In genomic region chr14:68547305-68548193, GRCh38 we compare ENCODE assay signal across 8 cellular contexts.
A peak's percentile ranks its signal among the peaks of the same experiment; 100 is the strongest.
DNase-seq lines count a peak whose midpoint lies in the region; ATAC-seq and TF ChIP-seq lines count a peak whose summit lies in the region.

No MANE protein-coding gene starts in this region.

- dilution Hi-C loops in mammary epithelial cell (cut with HindIII; ENCODE audit: low sequenced_read_pairs), result no loop called here

- peaks cover 6% of the 10 kb centered on the region for H3K4me1 Mint-ChIP-seq in activated T-helper 2 cell treated with anti-CD3 and anti-CD28 coated beads, Interferon-gamma antibody, Interleukin-2, Interleukin-4, amounts not matched to agents 10 μg/mL and 5 μg/mL and 100 μg/mL, durations not matched to agents 14 hours and 24 hours and 36 hours (ENCODE audit: low read depth)

- DNase-seq in HS-27A (ENCODE audit: low read depth) (peak; percentile 85), mammary epithelial cell (peak; percentile 99), left lung (no peak), amygdala (lab: John Stamatoyannopoulos, UW) (no peak)
- DNase-seq in activated T-helper 2 cell treated with anti-CD3 and anti-CD28 coated beads, Interferon-gamma antibody, Interleukin-2, Interleukin-4, amounts not matched to agents 10 μg/mL and 5 μg/mL and 100 μg/mL, durations not matched to agents 14 hours and 24 hours and 36 hours (ENCODE audit: low spot score), result no peak
- no peak for DNase-seq in activated CD8-positive, alpha-beta memory T cell treated with anti-CD3 and anti-CD28 coated beads, Interleukin-2, amount 50 U/mL, for 48 hours

- H3K4me3 ChIP-seq in mammary epithelial cell (replicated peaks in 1 of 3; ENCODE audit: insufficient read depth in 1 of 3, low read depth in 2 of 3, low read length in 3 of 3) (peak overlapping the region in 1 of 3 experiments; percentile 5), left lung (no peak overlapping the region)

- H3K9me3 Mint-ChIP-seq in activated T-helper 2 cell treated with anti-CD3 and anti-CD28 coated beads, Interferon-gamma antibody, Interleukin-2, Interleukin-4, amounts not matched to agents 10 μg/mL and 5 μg/mL and 100 μg/mL, durations not matched to agents 14 hours and 24 hours and 36 hours, result no peaks in the 10 kb centered on the region

- H3K27me3 Mint-ChIP-seq in activated T-helper 2 cell treated with anti-CD3 and anti-CD28 coated beads, Interferon-gamma antibody, Interleukin-2, Interleukin-4, amounts not matched to agents 10 μg/mL and 5 μg/mL and 100 μg/mL, durations not matched to agents 14 hours and 24 hours and 36 hours (ENCODE audit: low read depth), result no peaks in the 10 kb centered on the region

- peaks cover 88% of the 10 kb centered on the region for H3K4me1 ChIP-seq in mammary epithelial cell (ENCODE audit: insufficient read depth, low read length)
- H3K4me1 ChIP-seq in left lung, result peaks cover 37 to 63% of the 10 kb centered on the region in 2 donors

- peak overlapping the region; percentile 93 for H3K9ac ChIP-seq in mammary epithelial cell (ENCODE audit: insufficient read depth, low read length)

- CTCF ChIA-PET in mammary epithelial cell (lab: Charles Lee; ENCODE audit: low non-redundant PET), result interaction anchor here (0.6 kb wide), 1 partner anchor 13 kb away, joined by 7 read pairs; no protein-coding TSS in a partner anchor

- no peaks in the 10 kb centered on the region for H3K36me3 ChIP-seq in mammary epithelial cell (ENCODE audit: insufficient read depth, low read length)
- H3K36me3 ChIP-seq in left lung, result no peaks in the 10 kb centered on the region

- H3K27ac Mint-ChIP-seq in activated T-helper 2 cell treated with anti-CD3 and anti-CD28 coated beads, Interferon-gamma antibody, Interleukin-2, Interleukin-4, amounts not matched to agents 10 μg/mL and 5 μg/mL and 100 μg/mL, durations not matched to agents 14 hours and 24 hours and 36 hours, result no peak overlapping the region

- no peaks in the 10 kb centered on the region for H3K36me3 Mint-ChIP-seq in activated T-helper 2 cell treated with anti-CD3 and anti-CD28 coated beads, Interferon-gamma antibody, Interleukin-2, Interleukin-4, amounts not matched to agents 10 μg/mL and 5 μg/mL and 100 μg/mL, durations not matched to agents 14 hours and 24 hours and 36 hours (ENCODE audit: low read depth)

- in situ Hi-C loops in mammary epithelial cell (cut with MboI; ENCODE audit: low sequenced_read_pairs in 2 of 2), result loop anchor here in 1 of 2 donors (25.0 kb wide), 2 partner anchors 240 to 610 kb away; partner anchors contain the start of gene ZFP36L1

- H4K20me1 ChIP-seq in mammary epithelial cell (ENCODE audit: insufficient read depth, low read length), result no peaks in the 10 kb centered on the region

- peak overlapping the region; percentile 67 for H3K4me2 ChIP-seq in mammary epithelial cell (ENCODE audit: insufficient read depth, low read depth, low read length)

- no peaks in the 10 kb centered on the region for H3K9me3 ChIP-seq in mammary epithelial cell (replicated peaks; ENCODE audit: insufficient read depth, low read length)
- no peaks in the 10 kb centered on the region for H3K9me3 ChIP-seq in left lung

- H2AFZ ChIP-seq in mammary epithelial cell (ENCODE audit: low read depth, low read length), result no peak overlapping the region

- WGBS in mammary epithelial cell (ENCODE audit: low coverage, missing lambda C conversion rate), result 2% methylated on average over 11 of the region's 12 CpGs

- no peak for TF ChIP-seq CTCF in mammary epithelial cell (conservative IDR thresholded peaks at IDR 0.05 in 1 of 2, IDR thresholded peaks at IDR 0.05 in 1 of 2; ENCODE audit: extremely low read depth in 1 of 2, insufficient read depth in 1 of 2, low read depth in 1 of 2, low read length in 2 of 2)
- TF ChIP-seq CTCF in left lung (IDR thresholded peaks at IDR 0.05), result no peak

- intact Hi-C loops in mammary epithelial cell (cut with micrococcal nuclease), result loop anchor here (1.0 to 5.0 kb wide), 12 partner anchors 26 to 405 kb away; no protein-coding TSS in a partner anchor
- intact Hi-C loops in left lung (cut with DNase I), result no loop called here
- intact Hi-C loops in activated T-helper 2 cell treated with anti-CD3 and anti-CD28 coated beads, Interferon-gamma antibody, Interleukin-2, Interleukin-4, amounts not matched to agents 10 μg/mL and 5 μg/mL and 100 μg/mL, durations not matched to agents 14 hours and 24 hours and 36 hours (cut with micrococcal nuclease), result no loop called here

- H3K79me2 ChIP-seq in mammary epithelial cell (ENCODE audit: insufficient read depth, low read length), result peaks cover 3% of the 10 kb centered on the region

- TSS peak; percentile 83 for BruUV-seq in mammary epithelial cell (replicated peaks; lab: Mats Ljungman, UMichigan)

- ATAC-seq in left lung (peak; percentile 61), HG02938 (IDR thresholded peaks at IDR 0.05; ENCODE audit: unreplicated experiment) (no peak)

- H3K27ac ChIP-seq in mammary epithelial cell (ENCODE audit: insufficient read depth, low read depth, low read length) (peak overlapping the region; percentile 98), left lung (peak overlapping the region; percentile 80 to 85), temporal lobe (ENCODE audit: low read depth, low read length) (peak overlapping the region; percentile 67)

- H3K27me3 ChIP-seq in mammary epithelial cell (ENCODE audit: insufficient read depth, low read length) (no peaks in the 10 kb centered on the region), left lung (no peaks in the 10 kb centered on the region)

- no peak overlapping the region for H3K4me3 Mint-ChIP-seq in activated T-helper 2 cell treated with anti-CD3 and anti-CD28 coated beads, Interferon-gamma antibody, Interleukin-2, Interleukin-4, amounts not matched to agents 10 μg/mL and 5 μg/mL and 100 μg/mL, durations not matched to agents 14 hours and 24 hours and 36 hours (ENCODE audit: low read depth)

Comparison
In these comparisons a context has a peak if more than half of its experiments do, and no peak if none do; other contexts are left out.
1. DNase-seq: peak in HS-27A (single experiment) and mammary epithelial cell (single experiment); none in left lung (0 of 2), activated T-helper 2 cell treated with anti-CD3 and anti-CD28 coated beads, Interferon-gamma antibody, Interleukin-2, Interleukin-4, amounts not matched to agents 10 μg/mL and 5 μg/mL and 100 μg/mL, durations not matched to agents 14 hours and 24 hours and 36 hours (single experiment), amygdala (0 of 56) and activated CD8-positive, alpha-beta memory T cell treated with anti-CD3 and anti-CD28 coated beads, Interleukin-2, amount 50 U/mL, for 48 hours (single experiment).
2. Peak in every context shown above with its lines, with median percentiles within 50 percentile points of each other: H3K27ac ChIP-seq.